Comparison of ENCODE assay signal across 1 cellular context in genomic region chr6:141877275-141877983, GRCh38.
A peak's percentile ranks its signal among the peaks of the same experiment; 100 is the strongest.
TF ChIP-seq lines count a peak whose summit lies in the region.

No MANE protein-coding gene starts in this region.

TF ChIP-seq in HepG2, 621 proteins besides CTCF, POLR2A, EP300 and RAD21 (continued from another document and continues in another):
- TF ChIP-seq ZSCAN5A (CRISPR knock-in tag; IDR thresholded peaks at IDR 0.05; ENCODE audit: borderline replicate concordance), result no peak
- TF ChIP-seq MED8 (CRISPR knock-in tag; IDR thresholded peaks at IDR 0.05; ENCODE audit: insufficient replicate concordance), result no peak
- TF ChIP-seq RORA (CRISPR knock-in tag; IDR thresholded peaks at IDR 0.05), result no peak
- TF ChIP-seq, protein P1, sequence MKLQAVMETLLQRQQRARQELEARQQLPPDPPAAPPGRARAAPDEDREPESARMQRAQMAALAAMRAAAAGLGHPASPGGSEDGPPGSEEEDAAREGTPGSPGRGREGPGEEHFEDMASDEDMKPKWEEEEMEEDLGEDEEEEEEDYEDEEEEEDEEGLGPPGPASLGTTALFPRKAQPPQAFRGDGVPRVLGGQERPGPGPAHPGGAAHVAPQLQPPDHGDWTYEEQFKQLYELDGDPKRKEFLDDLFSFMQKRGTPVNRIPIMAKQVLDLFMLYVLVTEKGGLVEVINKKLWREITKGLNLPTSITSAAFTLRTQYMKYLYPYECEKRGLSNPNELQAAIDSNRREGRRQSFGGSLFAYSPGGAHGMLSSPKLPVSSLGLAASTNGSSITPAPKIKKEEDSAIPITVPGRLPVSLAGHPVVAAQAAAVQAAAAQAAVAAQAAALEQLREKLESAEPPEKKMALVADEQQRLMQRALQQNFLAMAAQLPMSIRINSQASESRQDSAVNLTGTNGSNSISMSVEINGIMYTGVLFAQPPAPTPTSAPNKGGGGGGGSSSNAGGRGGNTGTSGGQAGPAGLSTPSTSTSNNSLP (IDR thresholded peaks at IDR 0.05; ENCODE audit: low read depth, low read length), result no peak
- TF ChIP-seq ZXDC (CRISPR knock-in tag; IDR thresholded peaks at IDR 0.05), result no peak
- TF ChIP-seq SP140L (CRISPR knock-in tag; IDR thresholded peaks at IDR 0.05; ENCODE audit: borderline replicate concordance), result no peak
- TF ChIP-seq, protein P2, sequence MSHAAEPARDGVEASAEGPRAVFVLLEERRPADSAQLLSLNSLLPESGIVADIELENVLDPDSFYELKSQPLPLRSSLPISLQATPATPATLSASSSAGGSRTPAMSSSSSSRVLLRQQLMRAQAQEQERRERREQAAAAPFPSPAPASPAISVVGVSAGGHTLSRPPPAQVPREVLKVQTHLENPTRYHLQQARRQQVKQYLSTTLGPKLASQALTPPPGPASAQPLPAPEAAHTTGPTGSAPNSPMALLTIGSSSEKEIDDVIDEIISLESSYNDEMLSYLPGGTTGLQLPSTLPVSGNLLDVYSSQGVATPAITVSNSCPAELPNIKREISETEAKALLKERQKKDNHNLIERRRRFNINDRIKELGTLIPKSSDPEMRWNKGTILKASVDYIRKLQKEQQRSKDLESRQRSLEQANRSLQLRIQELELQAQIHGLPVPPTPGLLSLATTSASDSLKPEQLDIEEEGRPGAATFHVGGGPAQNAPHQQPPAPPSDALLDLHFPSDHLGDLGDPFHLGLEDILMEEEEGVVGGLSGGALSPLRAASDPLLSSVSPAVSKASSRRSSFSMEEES (CRISPR knock-in tag; IDR thresholded peaks at IDR 0.05), result peak; percentile 49; the same call in 1 of the 2 replicates
- TF ChIP-seq MATR3 (CRISPR knock-in tag; IDR thresholded peaks at IDR 0.05), result no peak
- TF ChIP-seq, protein P3, sequence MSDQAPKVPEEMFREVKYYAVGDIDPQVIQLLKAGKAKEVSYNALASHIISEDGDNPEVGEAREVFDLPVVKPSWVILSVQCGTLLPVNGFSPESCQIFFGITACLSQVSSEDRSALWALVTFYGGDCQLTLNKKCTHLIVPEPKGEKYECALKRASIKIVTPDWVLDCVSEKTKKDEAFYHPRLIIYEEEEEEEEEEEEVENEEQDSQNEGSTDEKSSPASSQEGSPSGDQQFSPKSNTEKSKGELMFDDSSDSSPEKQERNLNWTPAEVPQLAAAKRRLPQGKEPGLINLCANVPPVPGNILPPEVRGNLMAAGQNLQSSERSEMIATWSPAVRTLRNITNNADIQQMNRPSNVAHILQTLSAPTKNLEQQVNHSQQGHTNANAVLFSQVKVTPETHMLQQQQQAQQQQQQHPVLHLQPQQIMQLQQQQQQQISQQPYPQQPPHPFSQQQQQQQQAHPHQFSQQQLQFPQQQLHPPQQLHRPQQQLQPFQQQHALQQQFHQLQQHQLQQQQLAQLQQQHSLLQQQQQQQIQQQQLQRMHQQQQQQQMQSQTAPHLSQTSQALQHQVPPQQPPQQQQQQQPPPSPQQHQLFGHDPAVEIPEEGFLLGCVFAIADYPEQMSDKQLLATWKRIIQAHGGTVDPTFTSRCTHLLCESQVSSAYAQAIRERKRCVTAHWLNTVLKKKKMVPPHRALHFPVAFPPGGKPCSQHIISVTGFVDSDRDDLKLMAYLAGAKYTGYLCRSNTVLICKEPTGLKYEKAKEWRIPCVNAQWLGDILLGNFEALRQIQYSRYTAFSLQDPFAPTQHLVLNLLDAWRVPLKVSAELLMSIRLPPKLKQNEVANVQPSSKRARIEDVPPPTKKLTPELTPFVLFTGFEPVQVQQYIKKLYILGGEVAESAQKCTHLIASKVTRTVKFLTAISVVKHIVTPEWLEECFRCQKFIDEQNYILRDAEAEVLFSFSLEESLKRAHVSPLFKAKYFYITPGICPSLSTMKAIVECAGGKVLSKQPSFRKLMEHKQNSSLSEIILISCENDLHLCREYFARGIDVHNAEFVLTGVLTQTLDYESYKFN (CRISPR knock-in tag; conservative IDR thresholded peaks at IDR 0.05), result peak; percentile 78
- TF ChIP-seq, protein P4, sequence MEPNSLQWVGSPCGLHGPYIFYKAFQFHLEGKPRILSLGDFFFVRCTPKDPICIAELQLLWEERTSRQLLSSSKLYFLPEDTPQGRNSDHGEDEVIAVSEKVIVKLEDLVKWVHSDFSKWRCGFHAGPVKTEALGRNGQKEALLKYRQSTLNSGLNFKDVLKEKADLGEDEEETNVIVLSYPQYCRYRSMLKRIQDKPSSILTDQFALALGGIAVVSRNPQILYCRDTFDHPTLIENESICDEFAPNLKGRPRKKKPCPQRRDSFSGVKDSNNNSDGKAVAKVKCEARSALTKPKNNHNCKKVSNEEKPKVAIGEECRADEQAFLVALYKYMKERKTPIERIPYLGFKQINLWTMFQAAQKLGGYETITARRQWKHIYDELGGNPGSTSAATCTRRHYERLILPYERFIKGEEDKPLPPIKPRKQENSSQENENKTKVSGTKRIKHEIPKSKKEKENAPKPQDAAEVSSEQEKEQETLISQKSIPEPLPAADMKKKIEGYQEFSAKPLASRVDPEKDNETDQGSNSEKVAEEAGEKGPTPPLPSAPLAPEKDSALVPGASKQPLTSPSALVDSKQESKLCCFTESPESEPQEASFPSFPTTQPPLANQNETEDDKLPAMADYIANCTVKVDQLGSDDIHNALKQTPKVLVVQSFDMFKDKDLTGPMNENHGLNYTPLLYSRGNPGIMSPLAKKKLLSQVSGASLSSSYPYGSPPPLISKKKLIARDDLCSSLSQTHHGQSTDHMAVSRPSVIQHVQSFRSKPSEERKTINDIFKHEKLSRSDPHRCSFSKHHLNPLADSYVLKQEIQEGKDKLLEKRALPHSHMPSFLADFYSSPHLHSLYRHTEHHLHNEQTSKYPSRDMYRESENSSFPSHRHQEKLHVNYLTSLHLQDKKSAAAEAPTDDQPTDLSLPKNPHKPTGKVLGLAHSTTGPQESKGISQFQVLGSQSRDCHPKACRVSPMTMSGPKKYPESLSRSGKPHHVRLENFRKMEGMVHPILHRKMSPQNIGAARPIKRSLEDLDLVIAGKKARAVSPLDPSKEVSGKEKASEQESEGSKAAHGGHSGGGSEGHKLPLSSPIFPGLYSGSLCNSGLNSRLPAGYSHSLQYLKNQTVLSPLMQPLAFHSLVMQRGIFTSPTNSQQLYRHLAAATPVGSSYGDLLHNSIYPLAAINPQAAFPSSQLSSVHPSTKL (CRISPR knock-in tag; IDR thresholded peaks at IDR 0.05), result peak; percentile 86
- no peak for TF ChIP-seq CENPX (CRISPR knock-in tag; IDR thresholded peaks at IDR 0.05)
- no peak for TF ChIP-seq GABPA (IDR thresholded peaks at IDR 0.05; ENCODE audit: low read depth, low read length)
- peak; percentile 50; the same call in 1 of the 2 replicates for TF ChIP-seq GABPA (CRISPR knock-in tag; IDR thresholded peaks at IDR 0.05; ENCODE audit: low read depth)
- TF ChIP-seq RXRB (CRISPR knock-in tag; IDR thresholded peaks at IDR 0.05; ENCODE audit: borderline replicate concordance), result peak; percentile 74
- TF ChIP-seq MTA1 (CRISPR knock-in tag; IDR thresholded peaks at IDR 0.05; ENCODE audit: borderline replicate concordance), result no peak
- no peak for TF ChIP-seq MIER3 (CRISPR knock-in tag; IDR thresholded peaks at IDR 0.05; ENCODE audit: borderline replicate concordance)
- 0 out of 2 replicates have a peak, but pooled peaks have one; percentile 23 for TF ChIP-seq TCF7 (IDR thresholded peaks at IDR 0.05; ENCODE audit: low read depth)
- TF ChIP-seq SMAD1 (CRISPR knock-in tag; IDR thresholded peaks at IDR 0.05; ENCODE audit: borderline replicate concordance, low read depth), result no peak
- TF ChIP-seq HCFC1 (IDR thresholded peaks at IDR 0.05; ENCODE audit: low read depth, low read length), result no peak
- no peak for TF ChIP-seq MZF1 (CRISPR knock-in tag; IDR thresholded peaks at IDR 0.05; ENCODE audit: borderline replicate concordance)
- TF ChIP-seq, protein P5, sequence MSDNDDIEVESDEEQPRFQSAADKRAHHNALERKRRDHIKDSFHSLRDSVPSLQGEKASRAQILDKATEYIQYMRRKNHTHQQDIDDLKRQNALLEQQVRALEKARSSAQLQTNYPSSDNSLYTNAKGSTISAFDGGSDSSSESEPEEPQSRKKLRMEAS (IDR thresholded peaks at IDR 0.05), result no peak
- no peak for TF ChIP-seq ZNF709 (CRISPR knock-in tag; IDR thresholded peaks at IDR 0.05)
- TF ChIP-seq RCOR2 (CRISPR knock-in tag; IDR thresholded peaks at IDR 0.05), result no peak
- no peak for TF ChIP-seq PHF5A (CRISPR knock-in tag; IDR thresholded peaks at IDR 0.05; ENCODE audit: low read depth, unreplicated experiment)
- peak; percentile 47; the same call in 1 of the 2 replicates for TF ChIP-seq ZMYM4 (CRISPR knock-in tag; IDR thresholded peaks at IDR 0.05)
- TF ChIP-seq, protein P6, sequence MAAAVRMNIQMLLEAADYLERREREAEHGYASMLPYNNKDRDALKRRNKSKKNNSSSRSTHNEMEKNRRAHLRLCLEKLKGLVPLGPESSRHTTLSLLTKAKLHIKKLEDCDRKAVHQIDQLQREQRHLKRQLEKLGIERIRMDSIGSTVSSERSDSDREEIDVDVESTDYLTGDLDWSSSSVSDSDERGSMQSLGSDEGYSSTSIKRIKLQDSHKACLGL (CRISPR knock-in tag; IDR thresholded peaks at IDR 0.05), result no peak
- no peak for TF ChIP-seq KMT2B (CRISPR knock-in tag; IDR thresholded peaks at IDR 0.05)
- no peak for TF ChIP-seq REL (CRISPR knock-in tag; conservative IDR thresholded peaks at IDR 0.05)
- no peak for TF ChIP-seq CERS6 (CRISPR knock-in tag; IDR thresholded peaks at IDR 0.05)
- no peak for TF ChIP-seq FOSL2 (CRISPR knock-in tag; IDR thresholded peaks at IDR 0.05)
- TF ChIP-seq SIX4 (CRISPR knock-in tag; IDR thresholded peaks at IDR 0.05), result no peak
- no peak for TF ChIP-seq ZNF83 (CRISPR knock-in tag; IDR thresholded peaks at IDR 0.05; ENCODE audit: borderline replicate concordance)
- TF ChIP-seq, protein P7, sequence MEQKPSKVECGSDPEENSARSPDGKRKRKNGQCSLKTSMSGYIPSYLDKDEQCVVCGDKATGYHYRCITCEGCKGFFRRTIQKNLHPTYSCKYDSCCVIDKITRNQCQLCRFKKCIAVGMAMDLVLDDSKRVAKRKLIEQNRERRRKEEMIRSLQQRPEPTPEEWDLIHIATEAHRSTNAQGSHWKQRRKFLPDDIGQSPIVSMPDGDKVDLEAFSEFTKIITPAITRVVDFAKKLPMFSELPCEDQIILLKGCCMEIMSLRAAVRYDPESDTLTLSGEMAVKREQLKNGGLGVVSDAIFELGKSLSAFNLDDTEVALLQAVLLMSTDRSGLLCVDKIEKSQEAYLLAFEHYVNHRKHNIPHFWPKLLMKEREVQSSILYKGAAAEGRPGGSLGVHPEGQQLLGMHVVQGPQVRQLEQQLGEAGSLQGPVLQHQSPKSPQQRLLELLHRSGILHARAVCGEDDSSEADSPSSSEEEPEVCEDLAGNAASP (CRISPR knock-in tag; IDR thresholded peaks at IDR 0.05; ENCODE audit: borderline replicate concordance), result no peak
- TF ChIP-seq PAF1 (CRISPR knock-in tag; IDR thresholded peaks at IDR 0.05), result no peak
- TF ChIP-seq HOXA9 (CRISPR knock-in tag; IDR thresholded peaks at IDR 0.05; ENCODE audit: borderline replicate concordance), result no peak
- TF ChIP-seq FOXO1 (CRISPR knock-in tag; IDR thresholded peaks at IDR 0.05), result peak; percentile 61; the same call in 1 of the 2 replicates
- peak; percentile 78 for TF ChIP-seq FOXA3 (CRISPR knock-in tag; IDR thresholded peaks at IDR 0.05)
- TF ChIP-seq MAF1 (CRISPR knock-in tag; IDR thresholded peaks at IDR 0.05; ENCODE audit: borderline replicate concordance), result no peak
- TF ChIP-seq IRF2 (CRISPR knock-in tag; IDR thresholded peaks at IDR 0.05), result 0 out of 2 replicates have a peak, but pooled peaks have one; percentile 37
- TF ChIP-seq RARG (CRISPR knock-in tag; IDR thresholded peaks at IDR 0.05; ENCODE audit: low read depth), result no peak
- TF ChIP-seq, protein P8, sequence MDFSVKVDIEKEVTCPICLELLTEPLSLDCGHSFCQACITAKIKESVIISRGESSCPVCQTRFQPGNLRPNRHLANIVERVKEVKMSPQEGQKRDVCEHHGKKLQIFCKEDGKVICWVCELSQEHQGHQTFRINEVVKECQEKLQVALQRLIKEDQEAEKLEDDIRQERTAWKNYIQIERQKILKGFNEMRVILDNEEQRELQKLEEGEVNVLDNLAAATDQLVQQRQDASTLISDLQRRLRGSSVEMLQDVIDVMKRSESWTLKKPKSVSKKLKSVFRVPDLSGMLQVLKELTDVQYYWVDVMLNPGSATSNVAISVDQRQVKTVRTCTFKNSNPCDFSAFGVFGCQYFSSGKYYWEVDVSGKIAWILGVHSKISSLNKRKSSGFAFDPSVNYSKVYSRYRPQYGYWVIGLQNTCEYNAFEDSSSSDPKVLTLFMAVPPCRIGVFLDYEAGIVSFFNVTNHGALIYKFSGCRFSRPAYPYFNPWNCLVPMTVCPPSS (IDR thresholded peaks at IDR 0.05), result no peak
- TF ChIP-seq, protein P9, sequence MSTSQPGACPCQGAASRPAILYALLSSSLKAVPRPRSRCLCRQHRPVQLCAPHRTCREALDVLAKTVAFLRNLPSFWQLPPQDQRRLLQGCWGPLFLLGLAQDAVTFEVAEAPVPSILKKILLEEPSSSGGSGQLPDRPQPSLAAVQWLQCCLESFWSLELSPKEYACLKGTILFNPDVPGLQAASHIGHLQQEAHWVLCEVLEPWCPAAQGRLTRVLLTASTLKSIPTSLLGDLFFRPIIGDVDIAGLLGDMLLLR (CRISPR knock-in tag; IDR thresholded peaks at IDR 0.05), result no peak
- no peak for TF ChIP-seq KDM4B (CRISPR knock-in tag; IDR thresholded peaks at IDR 0.05)
